Comparison of ENCODE assay signal across 17 cellular contexts in genomic region chr9:93818795-93819472, GRCh38.
"Had no signal": no experiment of that assay in that cellular context is flagged by ENCODE, and none has a peak within 500 bp of the region (broad histone marks: within the 10 kb centered on the region; RNA-seq: fewer than 3 reads in every experiment).

No MANE protein-coding gene starts in this region.

- H3K36me3 ChIP-seq: adrenal gland, breast epithelium, tibial nerve had no signal

- DNase-seq: activated CD4-positive, alpha-beta memory T cell treated with anti-CD3 and anti-CD28 coated beads, Interleukin-2, amount 10 ng/mL, durations not matched to agents 7 days and 5 days; activated CD4-positive, alpha-beta T cell treated with anti-CD3 and anti-CD28 coated beads for 4 hours; activated gamma-delta T cell; activated T-cell treated with anti-CD3 and anti-CD28 coated beads, Interleukin-2, amount 50 U/mL, for 48 hours; adrenal gland; cerebellar nuclear complex; hippocampal formation; left cardiac atrium; mesendoderm; naive thymus-derived CD8-positive, alpha-beta T cell; stimulated activated CD4-positive, alpha-beta T cell treated with anti-CD3 and anti-CD28 coated beads, Interleukin-12 subunit alpha, Interleukin-12 subunit beta, amount 100 ng/mL, for 4 hours; stimulated activated CD4-positive, alpha-beta T cell treated with anti-CD3 and anti-CD28 coated beads, Interleukin-1b, Interleukin-23, amount 100 ng/mL, for 48 hours; SW 1271; T-helper 2 cell had no signal

- H3K27me3 ChIP-seq: adrenal gland, tibial nerve had no signal

- ATAC-seq: activated naive CD4-positive, alpha-beta T cell treated with anti-CD3 and anti-CD28 coated beads, Interleukin-2, amount 50 U/mL, for 72 hours; left cardiac atrium; naive thymus-derived CD8-positive, alpha-beta T cell had no signal

- H3K4me3 ChIP-seq: adrenal gland, breast epithelium, tibial nerve had no signal
